In the genomic region with DNA sequence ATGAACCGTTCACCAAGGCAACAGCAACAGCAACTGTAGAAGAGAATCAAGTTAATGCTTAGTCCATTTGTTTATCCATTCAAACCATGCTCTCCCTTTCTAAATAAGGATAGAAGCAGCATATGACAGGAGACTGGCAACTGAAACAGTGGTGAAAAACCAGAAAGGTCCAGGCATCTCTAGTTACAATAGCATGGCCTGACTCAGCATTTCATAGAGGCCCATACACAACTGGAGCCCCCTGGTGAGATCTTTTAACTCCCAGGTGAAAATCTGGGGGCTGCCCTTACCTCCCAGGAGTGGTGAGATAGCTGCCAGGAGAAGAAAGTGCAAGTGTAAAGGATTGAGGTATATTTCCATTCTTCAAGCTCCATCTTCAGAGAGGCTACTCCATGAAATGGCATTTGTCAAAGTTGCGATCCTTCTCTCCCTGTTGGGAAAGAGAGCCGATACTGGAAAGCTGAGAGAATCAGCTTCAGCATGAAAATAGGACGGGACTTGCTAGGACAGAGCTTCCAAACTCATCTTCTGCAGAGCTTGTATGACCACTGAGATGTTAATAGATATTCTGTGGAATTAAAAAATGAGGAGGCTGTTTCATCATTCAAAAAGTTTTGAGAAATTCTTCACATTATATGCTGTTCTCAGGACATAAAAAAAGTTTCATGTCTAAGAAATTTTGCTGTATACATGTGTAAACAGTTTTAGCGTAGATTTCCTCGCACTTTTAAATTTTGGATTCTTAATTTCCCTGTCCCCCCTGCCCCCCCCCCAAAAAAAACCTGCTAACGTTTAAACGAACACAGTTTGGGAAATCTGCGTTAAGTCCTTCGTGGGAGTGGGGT, we compare ENCODE assay signal across 10 cellular contexts. TPM values are rescaled to one million over a fixed set of nuclear protein-coding genes. Genes with fewer than 3 reads are reported as not detected.
DNase-seq lines count a peak whose midpoint lies in the region; ATAC-seq, FAIRE-seq and TF ChIP-seq lines count a peak whose summit lies in the region.
"Had no signal": no experiment of that assay in that cellular context is flagged by ENCODE, and none has a peak within 500 bp of the region (broad histone marks: within the 10 kb centered on the region; RNA-seq: fewer than 3 reads in every experiment).

No MANE protein-coding gene starts in this region.

- 51 to 54% methylated on average over 10 of the region's 10 CpGs for WGBS in heart right ventricle, 2 donors

- H3K27ac ChIP-seq in heart right ventricle, result peak overlapping the region in 7 of 10 donors; percentile 5 to 57 (median 32)

- no peaks in the 10 kb centered on the region for H3K27me3 ChIP-seq in heart right ventricle

- CTCF ChIA-PET in WTC11 (lab: Charles Lee), result interaction anchor here (0.5 to 3.3 kb wide), 42 partner anchors 8 to 1636 kb away, joined by 3 to 41 read pairs (median 4); a partner anchor contains a TSS

- DNase-seq in heart right ventricle, result no peak
- no peak for DNase-seq in left cardiac atrium
- DNase-seq in WTC11 (ENCODE audit: low spot score), result peak; percentile 22
- peak; percentile 17 for DNase-seq in kidney glomerular epithelial cell (lab: John Stamatoyannopoulos, UW)
- no peak for DNase-seq in frontal cortex (ENCODE audit: low spot score in 2 of 2)
- no peak for DNase-seq in NCI-H1930 (lab: John Stamatoyannopoulos, UW)

- H3K27ac Mint-ChIP-seq in WTC11, result peak overlapping the region; percentile 68
- H3K27ac Mint-ChIP-seq: activated T-cell treated with anti-CD3 and anti-CD28 coated beads, Interleukin-2, amount 50 U/mL, for 72 hours; CD4-positive, alpha-beta T cell had no signal

- no peaks in the 10 kb centered on the region for H3K9me3 Mint-ChIP-seq in WTC11
- H3K9me3 Mint-ChIP-seq: activated T-cell treated with anti-CD3 and anti-CD28 coated beads, Interleukin-2, amount 50 U/mL, for 72 hours; CD4-positive, alpha-beta T cell had no signal

- no peaks in the 10 kb centered on the region for H3K36me3 ChIP-seq in heart right ventricle

- H3K4me1 Mint-ChIP-seq in WTC11, result peaks cover 37% of the 10 kb centered on the region

- ATAC-seq in heart right ventricle (peak in 2 of 8 donors; percentile 5 to 10), left cardiac atrium (no peak), WTC11 (peak; percentile 24), GM19351 (IDR thresholded peaks at IDR 0.05; ENCODE audit: unreplicated experiment) (no peak), HG02973 (IDR thresholded peaks at IDR 0.05; ENCODE audit: unreplicated experiment) (no peak)

- peaks cover 0 to 23% (median 12%) of the 10 kb centered on the region in 9 donors for H3K4me1 ChIP-seq in heart right ventricle

- FAIRE-seq in frontal cortex (lab: Jason Lieb, UNC), result no peak

- POLR2A ChIA-PET in WTC11 (lab: Charles Lee), result interaction anchor here (0.8 kb wide), 1 partner anchor 11 kb away, joined by 5 read pairs; a partner anchor contains a TSS

- TF ChIP-seq CTCF in heart right ventricle (IDR thresholded peaks at IDR 0.05) (no peak), WTC11 (IDR thresholded peaks at IDR 0.05) (no peak)

- H3K9me3 ChIP-seq in heart right ventricle, result no peaks in the 10 kb centered on the region

- no peaks in the 10 kb centered on the region for H3K36me3 Mint-ChIP-seq in WTC11

- no peak overlapping the region for H3K4me3 ChIP-seq in heart right ventricle

- intact Hi-C loops in heart right ventricle (cut with DNase I), result loop anchor here in 7 of 10 donors (1.0 to 10.0 kb wide), 7 partner anchors 90 to 141 kb away; no protein-coding TSS in a partner anchor
- intact Hi-C loops in left cardiac atrium (cut with DNase I), result loop anchor here (5.0 to 10.0 kb wide), 3 partner anchors 86 to 139 kb away; no protein-coding TSS in a partner anchor

- no peak overlapping the region for H3K4me3 Mint-ChIP-seq in WTC11
- H3K4me3 Mint-ChIP-seq: activated T-cell treated with anti-CD3 and anti-CD28 coated beads, Interleukin-2, amount 50 U/mL, for 72 hours; CD4-positive, alpha-beta T cell had no signal

- no peaks in the 10 kb centered on the region for H3K27me3 Mint-ChIP-seq in WTC11 (ENCODE audit: low read depth)

TF ChIP-seq in WTC11, 78 proteins besides CTCF, POLR2A, EP300 and RAD21 (continues in another document):
- TF ChIP-seq ZNF416 (CRISPR knock-in tag; IDR thresholded peaks at IDR 0.05), result no peak
- TF ChIP-seq SP1 (CRISPR knock-in tag; conservative IDR thresholded peaks at IDR 0.05), result no peak
- TF ChIP-seq, protein P1, sequence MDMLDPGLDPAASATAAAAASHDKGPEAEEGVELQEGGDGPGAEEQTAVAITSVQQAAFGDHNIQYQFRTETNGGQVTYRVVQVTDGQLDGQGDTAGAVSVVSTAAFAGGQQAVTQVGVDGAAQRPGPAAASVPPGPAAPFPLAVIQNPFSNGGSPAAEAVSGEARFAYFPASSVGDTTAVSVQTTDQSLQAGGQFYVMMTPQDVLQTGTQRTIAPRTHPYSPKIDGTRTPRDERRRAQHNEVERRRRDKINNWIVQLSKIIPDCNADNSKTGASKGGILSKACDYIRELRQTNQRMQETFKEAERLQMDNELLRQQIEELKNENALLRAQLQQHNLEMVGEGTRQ (CRISPR knock-in tag; IDR thresholded peaks at IDR 0.05), result no peak
- TF ChIP-seq, protein P2, sequence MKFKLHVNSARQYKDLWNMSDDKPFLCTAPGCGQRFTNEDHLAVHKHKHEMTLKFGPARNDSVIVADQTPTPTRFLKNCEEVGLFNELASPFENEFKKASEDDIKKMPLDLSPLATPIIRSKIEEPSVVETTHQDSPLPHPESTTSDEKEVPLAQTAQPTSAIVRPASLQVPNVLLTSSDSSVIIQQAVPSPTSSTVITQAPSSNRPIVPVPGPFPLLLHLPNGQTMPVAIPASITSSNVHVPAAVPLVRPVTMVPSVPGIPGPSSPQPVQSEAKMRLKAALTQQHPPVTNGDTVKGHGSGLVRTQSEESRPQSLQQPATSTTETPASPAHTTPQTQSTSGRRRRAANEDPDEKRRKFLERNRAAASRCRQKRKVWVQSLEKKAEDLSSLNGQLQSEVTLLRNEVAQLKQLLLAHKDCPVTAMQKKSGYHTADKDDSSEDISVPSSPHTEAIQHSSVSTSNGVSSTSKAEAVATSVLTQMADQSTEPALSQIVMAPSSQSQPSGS (CRISPR knock-in tag; IDR thresholded peaks at IDR 0.05; ENCODE audit: borderline replicate concordance, low read depth), result no peak
- 0 out of 2 replicates have a peak, but pooled peaks have one; percentile 24 for TF ChIP-seq ZNF423 (CRISPR knock-in tag; IDR thresholded peaks at IDR 0.05)
- TF ChIP-seq, protein P3, sequence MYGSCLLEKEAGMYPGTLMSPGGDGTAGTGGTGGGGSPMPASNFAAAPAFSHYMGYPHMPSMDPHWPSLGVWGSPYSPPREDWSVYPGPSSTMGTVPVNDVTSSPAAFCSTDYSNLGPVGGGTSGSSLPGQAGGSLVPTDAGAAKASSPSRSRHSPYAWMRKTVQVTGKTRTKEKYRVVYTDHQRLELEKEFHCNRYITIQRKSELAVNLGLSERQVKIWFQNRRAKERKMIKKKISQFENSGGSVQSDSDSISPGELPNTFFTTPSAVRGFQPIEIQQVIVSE (CRISPR knock-in tag; IDR thresholded peaks at IDR 0.05; ENCODE audit: borderline replicate concordance), result no peak
- TF ChIP-seq, protein P4, sequence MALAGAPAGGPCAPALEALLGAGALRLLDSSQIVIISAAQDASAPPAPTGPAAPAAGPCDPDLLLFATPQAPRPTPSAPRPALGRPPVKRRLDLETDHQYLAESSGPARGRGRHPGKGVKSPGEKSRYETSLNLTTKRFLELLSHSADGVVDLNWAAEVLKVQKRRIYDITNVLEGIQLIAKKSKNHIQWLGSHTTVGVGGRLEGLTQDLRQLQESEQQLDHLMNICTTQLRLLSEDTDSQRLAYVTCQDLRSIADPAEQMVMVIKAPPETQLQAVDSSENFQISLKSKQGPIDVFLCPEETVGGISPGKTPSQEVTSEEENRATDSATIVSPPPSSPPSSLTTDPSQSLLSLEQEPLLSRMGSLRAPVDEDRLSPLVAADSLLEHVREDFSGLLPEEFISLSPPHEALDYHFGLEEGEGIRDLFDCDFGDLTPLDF (CRISPR knock-in tag; IDR thresholded peaks at IDR 0.05), result no peak
- 0 out of 2 replicates have a peak, but pooled peaks have one; percentile 15 for TF ChIP-seq CREM (CRISPR knock-in tag; IDR thresholded peaks at IDR 0.05)
- no peak for TF ChIP-seq RELA (CRISPR knock-in tag; IDR thresholded peaks at IDR 0.05; ENCODE audit: borderline replicate concordance)
- TF ChIP-seq ZNF232 (CRISPR knock-in tag; IDR thresholded peaks at IDR 0.05), result no peak
- TF ChIP-seq, protein P5, sequence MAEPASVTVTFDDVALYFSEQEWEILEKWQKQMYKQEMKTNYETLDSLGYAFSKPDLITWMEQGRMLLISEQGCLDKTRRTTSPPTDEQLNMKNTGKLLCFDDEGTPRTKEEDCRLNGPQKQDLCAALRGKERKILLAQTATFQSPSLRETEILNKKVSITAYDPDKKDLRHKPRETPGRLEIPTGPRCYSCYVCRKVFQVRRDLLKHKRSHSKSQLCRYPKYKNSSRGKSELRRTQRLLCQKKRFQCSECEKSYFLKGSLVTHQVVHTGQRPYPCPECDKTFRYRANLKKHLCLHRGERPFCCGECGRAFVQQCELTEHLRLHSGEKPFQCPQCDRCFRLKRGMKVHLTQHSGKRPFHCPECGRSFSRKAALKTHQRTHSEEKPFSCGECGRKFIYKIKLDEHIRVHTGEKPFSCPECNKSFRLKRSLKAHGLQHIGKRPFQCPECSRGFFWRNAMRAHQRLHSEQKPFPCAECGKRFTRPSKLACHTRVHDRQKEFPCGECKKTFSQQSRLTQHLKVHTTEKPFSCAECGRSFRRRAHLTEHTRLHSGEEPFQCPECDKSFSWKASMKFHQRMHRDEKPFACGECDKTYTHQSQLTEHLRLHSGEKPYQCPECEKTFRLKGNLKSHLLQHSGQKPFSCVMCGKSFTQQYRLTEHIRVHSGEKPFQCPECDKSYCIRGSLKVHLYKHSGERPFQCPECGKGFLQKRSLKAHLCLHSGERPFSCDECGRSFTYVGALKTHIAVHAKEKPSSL (CRISPR knock-in tag; conservative IDR thresholded peaks at IDR 0.05), result no peak
- TF ChIP-seq NFE2L1 (CRISPR knock-in tag; IDR thresholded peaks at IDR 0.05), result peak; percentile 73
- TF ChIP-seq, protein P6, sequence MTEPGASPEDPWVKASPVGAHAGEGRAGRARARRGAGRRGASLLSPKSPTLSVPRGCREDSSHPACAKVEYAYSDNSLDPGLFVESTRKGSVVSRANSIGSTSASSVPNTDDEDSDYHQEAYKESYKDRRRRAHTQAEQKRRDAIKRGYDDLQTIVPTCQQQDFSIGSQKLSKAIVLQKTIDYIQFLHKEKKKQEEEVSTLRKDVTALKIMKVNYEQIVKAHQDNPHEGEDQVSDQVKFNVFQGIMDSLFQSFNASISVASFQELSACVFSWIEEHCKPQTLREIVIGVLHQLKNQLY (CRISPR knock-in tag; IDR thresholded peaks at IDR 0.05), result no peak
- TF ChIP-seq NR2C2 (CRISPR knock-in tag; IDR thresholded peaks at IDR 0.05), result no peak

RNA-seq across cellular contexts. Expression of a gene that starts 10.9 kb away (rescaled TPM):
- total RNA-seq in heart right ventricle (10 to 100 TPM in 9 of 10 donors, 1 to 10 TPM in 1; 9.6 to 49.1 (median 21.6) TPM), left cardiac atrium (10 to 100 TPM in 1 of 2 donors, 1 to 10 TPM in 1; 5.2 to 11.3 TPM), WTC11 (2021) (3.3 to 4.4 TPM (median 4.1 TPM) in 3 replicates), frontal cortex (4.1 TPM)
- polyA plus RNA-seq in heart right ventricle, result 1 to 10 TPM; 3.7 to 5.1 TPM
- total RNA-seq: CD4-positive, alpha-beta T cell had no signal

Comparison
In these comparisons a context has a peak if more than half of its experiments do, and no peak if none do; other contexts are left out.
1. DNase-seq: peak in WTC11 (single experiment) and kidney glomerular epithelial cell (single experiment); none in heart right ventricle (0 of 2), left cardiac atrium (single experiment), frontal cortex (0 of 2) and NCI-H1930 (0 of 2).